Comparison of ENCODE assay signal across 23 cellular contexts in genomic region chr6:89924231-89924630, GRCh38. TPM values are rescaled to one million over a fixed set of nuclear protein-coding genes. Genes with fewer than 3 reads are reported as not detected.
"Had no signal": no experiment of that assay in that cellular context is flagged by ENCODE, and none has a peak within 500 bp of the region (broad histone marks: within the 10 kb centered on the region; RNA-seq: fewer than 3 reads in every experiment).

No MANE protein-coding gene starts in this region.

- ATAC-seq: heart left ventricle, left cardiac atrium, right cardiac atrium had no signal

- H3K27ac Mint-ChIP-seq: activated CD4-positive, alpha-beta memory T cell treated with anti-CD3 and anti-CD28 coated beads, Interleukin-2, amount 10 ng/mL, durations not matched to agents 7 days and 5 days; activated CD4-positive, alpha-beta T cell treated with anti-CD3 and anti-CD28 coated beads, Interleukin-2, amount 10 ng/mL, durations not matched to agents 24 days and 14 days; endodermal cell; T-helper 1 cell treated with Interleukin-12 subunit alpha and Interleukin-12 subunit beta and Interleukin-4 antibody, amounts not matched to agents 30 μg/mL and 1 μg/mL, for 36 hours had no signal

- DNase-seq: activated CD4-positive, alpha-beta memory T cell treated with anti-CD3 and anti-CD28 coated beads, Interleukin-2, amount 10 ng/mL, durations not matched to agents 7 days and 5 days; activated CD4-positive, alpha-beta T cell treated with anti-CD3 and anti-CD28 coated beads, Interleukin-2, amount 10 ng/mL, durations not matched to agents 24 days and 14 days; cerebellar nuclear complex; endodermal cell; heart left ventricle; left cardiac atrium; nucleus accumbens; right cardiac atrium; stimulated activated CD4-positive, alpha-beta T cell treated with anti-CD3 and anti-CD28 coated beads, Interleukin-4, amount 100 ng/mL, for 24 hours; stomach; T1000 had no signal

- H3K4me3 ChIP-seq: coronary artery, heart left ventricle, stomach, suprapubic skin, tibial nerve had no signal

- FAIRE-seq: islet of Langerhans had no signal

- H3K9me3 Mint-ChIP-seq: activated CD4-positive, alpha-beta memory T cell treated with anti-CD3 and anti-CD28 coated beads, Interleukin-2, amount 10 ng/mL, durations not matched to agents 7 days and 5 days; activated CD4-positive, alpha-beta T cell treated with anti-CD3 and anti-CD28 coated beads, Interleukin-2, amount 10 ng/mL, durations not matched to agents 24 days and 14 days; endodermal cell; T-helper 1 cell treated with Interleukin-12 subunit alpha and Interleukin-12 subunit beta and Interleukin-4 antibody, amounts not matched to agents 30 μg/mL and 1 μg/mL, for 36 hours had no signal

- H3K9me3 ChIP-seq: heart left ventricle, stomach, suprapubic skin had no signal

- H3K27me3 Mint-ChIP-seq: activated CD4-positive, alpha-beta memory T cell treated with anti-CD3 and anti-CD28 coated beads, Interleukin-2, amount 10 ng/mL, durations not matched to agents 7 days and 5 days; activated CD4-positive, alpha-beta T cell treated with anti-CD3 and anti-CD28 coated beads, Interleukin-2, amount 10 ng/mL, durations not matched to agents 24 days and 14 days had no signal

- H3K27ac ChIP-seq: coronary artery, epithelial cell of prostate, heart left ventricle, parathyroid adenoma, stomach, suprapubic skin, tibial nerve had no signal

- H3K9ac ChIP-seq: parathyroid adenoma had no signal

- H3K36me3 ChIP-seq: heart left ventricle, stomach, suprapubic skin, tibial nerve had no signal

- H3K4me3 Mint-ChIP-seq: activated CD4-positive, alpha-beta memory T cell treated with anti-CD3 and anti-CD28 coated beads, Interleukin-2, amount 10 ng/mL, durations not matched to agents 7 days and 5 days; activated CD4-positive, alpha-beta T cell treated with anti-CD3 and anti-CD28 coated beads, Interleukin-2, amount 10 ng/mL, durations not matched to agents 24 days and 14 days; endodermal cell; T-helper 1 cell treated with Interleukin-12 subunit alpha and Interleukin-12 subunit beta and Interleukin-4 antibody, amounts not matched to agents 30 μg/mL and 1 μg/mL, for 36 hours had no signal

- H3K4me1 ChIP-seq: parathyroid adenoma, stomach, suprapubic skin, tibial nerve had no signal

RNA-seq across cellular contexts. Expression of gene GJA10, which starts 30.0 kb away (rescaled TPM):
- total RNA-seq: activated CD4-positive, alpha-beta T cell treated with anti-CD3 and anti-CD28 coated beads, Interleukin-2, amount 10 ng/mL, durations not matched to agents 24 days and 14 days; fibroblast of villous mesenchyme; heart left ventricle; left cardiac atrium; liver; pulmonary artery endothelial cell; right cardiac atrium; stomach; suprapubic skin; tibial nerve; urinary bladder had no signal
- polyA plus RNA-seq: heart left ventricle, liver, neural cell, right cardiac atrium, stomach, urinary bladder had no signal
